In the genomic region with DNA sequence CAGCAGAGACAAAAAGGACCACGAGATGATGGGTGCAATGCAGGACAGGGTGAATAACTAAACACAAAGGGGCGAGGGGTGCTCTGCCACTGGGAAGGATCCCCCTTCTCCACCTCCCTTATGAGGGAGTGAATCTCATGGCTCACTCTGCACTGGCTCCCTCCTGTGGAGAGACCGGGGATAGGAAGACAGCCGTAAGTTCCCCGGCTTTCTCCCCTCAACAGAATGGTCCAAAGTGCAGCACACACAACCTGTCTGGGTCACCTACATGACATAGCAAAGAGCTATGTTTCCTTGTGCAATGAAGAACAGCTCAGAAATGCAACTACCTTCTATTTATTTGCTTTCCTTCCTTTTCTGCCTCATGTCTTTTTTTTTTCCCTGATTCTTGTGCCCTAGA, we compare ENCODE assay signal across 10 cellular contexts. TPM values are rescaled to one million over a fixed set of nuclear protein-coding genes. Genes with fewer than 3 reads are reported as not detected.
DNase-seq lines count a peak whose midpoint lies in the region; ATAC-seq and TF ChIP-seq lines count a peak whose summit lies in the region.
"Had no signal": no experiment of that assay in that cellular context is flagged by ENCODE, and none has a peak within 500 bp of the region (broad histone marks: within the 10 kb centered on the region; RNA-seq: fewer than 3 reads in every experiment).

No MANE protein-coding gene starts in this region.

- H3K9me3 Mint-ChIP-seq in stimulated activated naive CD8-positive, alpha-beta T cell treated with anti-CD3 and anti-CD28 coated beads, Interleukin-15, amount 100 ng/mL, for 72 hours: no peaks in the 10 kb centered on the region
- H3K9me3 Mint-ChIP-seq in activated T-helper 2 cell treated with anti-CD3 and anti-CD28 coated beads, Interferon-gamma antibody, Interleukin-2, Interleukin-4, amounts not matched to agents 10 μg/mL and 5 μg/mL and 100 μg/mL, durations not matched to agents 14 hours and 24 hours and 36 hours: no peaks in the 10 kb centered on the region

- H3K27ac ChIP-seq in SJCRH30 (no peak overlapping the region), suprapubic skin (no peak overlapping the region)

- H3K4me1 ChIP-seq in SJCRH30 (peaks cover 17% of the 10 kb centered on the region), suprapubic skin (no peaks in the 10 kb centered on the region)

- no peak overlapping the region for H3K4me3 ChIP-seq in SJCRH30
- no peak overlapping the region for H3K4me3 ChIP-seq in fibroblast of the aortic adventitia (ENCODE audit: low read depth, low read length)
- H3K4me3 ChIP-seq in suprapubic skin: no peak overlapping the region

- H3K9me3 ChIP-seq in SJCRH30 (replicated peaks) (no peaks in the 10 kb centered on the region), suprapubic skin (no peaks in the 10 kb centered on the region)

- WGBS in suprapubic skin: 68% methylated on average over 5 of the region's 5 CpGs

- peak; percentile 49 for TF ChIP-seq CTCF in fibroblast of the aortic adventitia (IDR thresholded peaks at IDR 0.05; ENCODE audit: insufficient read depth, low read length)
- TF ChIP-seq CTCF in suprapubic skin (IDR thresholded peaks at IDR 0.05): peak in 1 of 2 donors; percentile 33

- TF ChIP-seq EP300 in suprapubic skin (IDR thresholded peaks at IDR 0.05): no peak

- intact Hi-C loops in activated T-helper 2 cell treated with anti-CD3 and anti-CD28 coated beads, Interferon-gamma antibody, Interleukin-2, Interleukin-4, amounts not matched to agents 10 μg/mL and 5 μg/mL and 100 μg/mL, durations not matched to agents 14 hours and 24 hours and 36 hours (cut with micrococcal nuclease): loop anchor here (5.0 kb wide), 1 partner anchor 285 kb away; no protein-coding TSS in a partner anchor

- H3K36me3 Mint-ChIP-seq in activated T-helper 2 cell treated with anti-CD3 and anti-CD28 coated beads, Interferon-gamma antibody, Interleukin-2, Interleukin-4, amounts not matched to agents 10 μg/mL and 5 μg/mL and 100 μg/mL, durations not matched to agents 14 hours and 24 hours and 36 hours (ENCODE audit: low read depth): no peaks in the 10 kb centered on the region

- no peak for TF ChIP-seq POLR2A in suprapubic skin (IDR thresholded peaks at IDR 0.05)

- ATAC-seq in stimulated activated naive CD8-positive, alpha-beta T cell treated with anti-CD3 and anti-CD28 coated beads, Interleukin-15, Interleukin-2, amounts not matched to agents 100 U/mL and 50 U/mL, for 24 hours: no peak
- ATAC-seq in stimulated activated naive CD8-positive, alpha-beta T cell treated with anti-CD3 and anti-CD28 coated beads, Interleukin-15, amount 100 ng/mL, for 72 hours: no peak
- no peak for ATAC-seq in GM18873 (IDR thresholded peaks at IDR 0.05; ENCODE audit: low FRiP score, unreplicated experiment)

- H3K27me3 Mint-ChIP-seq in stimulated activated naive CD8-positive, alpha-beta T cell treated with anti-CD3 and anti-CD28 coated beads, Interleukin-15, amount 100 ng/mL, for 72 hours: no peaks in the 10 kb centered on the region
- H3K27me3 Mint-ChIP-seq in activated T-helper 2 cell treated with anti-CD3 and anti-CD28 coated beads, Interferon-gamma antibody, Interleukin-2, Interleukin-4, amounts not matched to agents 10 μg/mL and 5 μg/mL and 100 μg/mL, durations not matched to agents 14 hours and 24 hours and 36 hours (ENCODE audit: low read depth): peaks cover 4% of the 10 kb centered on the region

- H3K27ac Mint-ChIP-seq in stimulated activated naive CD8-positive, alpha-beta T cell treated with anti-CD3 and anti-CD28 coated beads, Interleukin-15, amount 100 ng/mL, for 72 hours: no peak overlapping the region
- H3K27ac Mint-ChIP-seq in activated T-helper 2 cell treated with anti-CD3 and anti-CD28 coated beads, Interferon-gamma antibody, Interleukin-2, Interleukin-4, amounts not matched to agents 10 μg/mL and 5 μg/mL and 100 μg/mL, durations not matched to agents 14 hours and 24 hours and 36 hours: no peak overlapping the region

- H3K27me3 ChIP-seq in SJCRH30 (no peaks in the 10 kb centered on the region), suprapubic skin (no peaks in the 10 kb centered on the region)

- peak; percentile 31 for DNase-seq in stimulated activated naive CD8-positive, alpha-beta T cell treated with anti-CD3 and anti-CD28 coated beads, Interleukin-15, Interleukin-2, amounts not matched to agents 100 U/mL and 50 U/mL, for 24 hours
- DNase-seq in stimulated activated naive CD8-positive, alpha-beta T cell treated with anti-CD3 and anti-CD28 coated beads, Interleukin-15, amount 100 ng/mL, for 72 hours: no peak
- DNase-seq in SJCRH30 (peak; percentile 54 to 77), fibroblast of the aortic adventitia (ENCODE audit: low read depth) (no peak), suprapubic skin (ENCODE audit: low spot score in 2 of 2) (no peak), epidermal melanocyte (ENCODE audit: insufficient read length, low spot score) (no peak)
- DNase-seq in activated T-helper 2 cell treated with anti-CD3 and anti-CD28 coated beads, Interferon-gamma antibody, Interleukin-2, Interleukin-4, amounts not matched to agents 10 μg/mL and 5 μg/mL and 100 μg/mL, durations not matched to agents 14 hours and 24 hours and 36 hours (ENCODE audit: low spot score): no peak
- DNase-seq: activated CD8-positive, alpha-beta memory T cell treated with anti-CD3 and anti-CD28 coated beads, Interleukin-2, amount 50 U/mL, for 4 hours had no signal

- H3K36me3 ChIP-seq in SJCRH30 (no peaks in the 10 kb centered on the region), suprapubic skin (no peaks in the 10 kb centered on the region)

- H3K4me1 Mint-ChIP-seq in stimulated activated naive CD8-positive, alpha-beta T cell treated with anti-CD3 and anti-CD28 coated beads, Interleukin-15, amount 100 ng/mL, for 72 hours: no peaks in the 10 kb centered on the region
- H3K4me1 Mint-ChIP-seq in activated T-helper 2 cell treated with anti-CD3 and anti-CD28 coated beads, Interferon-gamma antibody, Interleukin-2, Interleukin-4, amounts not matched to agents 10 μg/mL and 5 μg/mL and 100 μg/mL, durations not matched to agents 14 hours and 24 hours and 36 hours (ENCODE audit: low read depth): peaks cover 3% of the 10 kb centered on the region

- no peak overlapping the region for H3K4me3 Mint-ChIP-seq in stimulated activated naive CD8-positive, alpha-beta T cell treated with anti-CD3 and anti-CD28 coated beads, Interleukin-15, amount 100 ng/mL, for 72 hours
- H3K4me3 Mint-ChIP-seq in activated T-helper 2 cell treated with anti-CD3 and anti-CD28 coated beads, Interferon-gamma antibody, Interleukin-2, Interleukin-4, amounts not matched to agents 10 μg/mL and 5 μg/mL and 100 μg/mL, durations not matched to agents 14 hours and 24 hours and 36 hours (ENCODE audit: low read depth): no peak overlapping the region

RNA-seq across cellular contexts. Expression of a gene that starts 7.8 kb away (rescaled TPM):
- 0.08 and 0.63 TPM in 2 replicates for total RNA-seq in SJCRH30 (2014; rRNA removed; shearing (Covaris generic))
- total RNA-seq in fibroblast of the aortic adventitia (ENCODE audit: low replicate concordance) (under 0.01 TPM in 1 of 2 replicates, not detected in the other), suprapubic skin (100 to 1,000 TPM in 2 of 4 donors, 10 to 100 TPM in 2; 61.8 to 375 (median 102) TPM)
- total RNA-seq in activated T-helper 2 cell treated with anti-CD3 and anti-CD28 coated beads, Interferon-gamma antibody, Interleukin-2, Interleukin-4, amounts not matched to agents 10 μg/mL and 5 μg/mL and 100 μg/mL, durations not matched to agents 14 hours and 24 hours and 36 hours: 0.64 and 0.96 TPM in 2 replicates
- total RNA-seq: M059J had no signal

RNA-seq across cellular contexts. Expression of a gene that starts 22.2 kb away (rescaled TPM):
- total RNA-seq in SJCRH30 (2014; rRNA removed; shearing (Covaris generic)): 0.15 TPM in 1 of 2 replicates, not detected in the other
- total RNA-seq in fibroblast of the aortic adventitia (ENCODE audit: low replicate concordance): 0.65 and 2.3 TPM in 2 replicates
- total RNA-seq in suprapubic skin: 100 to 1,000 TPM in 1 of 4 donors, 10 to 100 TPM in 3; 42.8 to 115 (median 58.7) TPM
- total RNA-seq in activated T-helper 2 cell treated with anti-CD3 and anti-CD28 coated beads, Interferon-gamma antibody, Interleukin-2, Interleukin-4, amounts not matched to agents 10 μg/mL and 5 μg/mL and 100 μg/mL, durations not matched to agents 14 hours and 24 hours and 36 hours: 57.4 and 60.0 TPM in 2 replicates

RNA-seq across cellular contexts. Expression of a gene that starts 57.3 kb away (rescaled TPM):
- total RNA-seq in SJCRH30 (2014; rRNA removed; shearing (Covaris generic)): 60.5 and 69.8 TPM in 2 replicates
- total RNA-seq in fibroblast of the aortic adventitia (ENCODE audit: low replicate concordance) (56.7 and 62.1 TPM in 2 replicates), suprapubic skin (10 to 100 TPM; 42.9 to 69.9 (median 56.2) TPM)
- 51.2 and 51.8 TPM in 2 replicates for total RNA-seq in activated T-helper 2 cell treated with anti-CD3 and anti-CD28 coated beads, Interferon-gamma antibody, Interleukin-2, Interleukin-4, amounts not matched to agents 10 μg/mL and 5 μg/mL and 100 μg/mL, durations not matched to agents 14 hours and 24 hours and 36 hours

Comparison
In these comparisons a context has a peak if more than half of its experiments do, and no peak if none do; other contexts are left out.
1. DNase-seq: peak in stimulated activated naive CD8-positive, alpha-beta T cell treated with anti-CD3 and anti-CD28 coated beads, Interleukin-15, Interleukin-2, amounts not matched to agents 100 U/mL and 50 U/mL, for 24 hours (single experiment) and SJCRH30 (2 of 2); none in stimulated activated naive CD8-positive, alpha-beta T cell treated with anti-CD3 and anti-CD28 coated beads, Interleukin-15, amount 100 ng/mL, for 72 hours (0 of 2), fibroblast of the aortic adventitia (single experiment), suprapubic skin (0 of 2), epidermal melanocyte (single experiment) and activated T-helper 2 cell treated with anti-CD3 and anti-CD28 coated beads, Interferon-gamma antibody, Interleukin-2, Interleukin-4, amounts not matched to agents 10 μg/mL and 5 μg/mL and 100 μg/mL, durations not matched to agents 14 hours and 24 hours and 36 hours (single experiment).
2. RNA of a gene that starts 7.8 kb away (total RNA-seq): 61.8 to 375 TPM in suprapubic skin; 0.64 to 0.96 TPM in activated T-helper 2 cell treated with anti-CD3 and anti-CD28 coated beads, Interferon-gamma antibody, Interleukin-2, Interleukin-4, amounts not matched to agents 10 μg/mL and 5 μg/mL and 100 μg/mL, durations not matched to agents 14 hours and 24 hours and 36 hours, 0.08 to 0.63 TPM in SJCRH30 and under 0.01 TPM in fibroblast of the aortic adventitia; every median in the first group is over 10 times any median in the second.
3. RNA of a gene that starts 22.2 kb away (total RNA-seq): 42.8 to 115 TPM in suprapubic skin and 57.4 to 60.0 TPM in activated T-helper 2 cell treated with anti-CD3 and anti-CD28 coated beads, Interferon-gamma antibody, Interleukin-2, Interleukin-4, amounts not matched to agents 10 μg/mL and 5 μg/mL and 100 μg/mL, durations not matched to agents 14 hours and 24 hours and 36 hours; 0.65 to 2.3 TPM in fibroblast of the aortic adventitia and 0.15 TPM in SJCRH30; every median in the first group is over 10 times any median in the second.